ENCODE assay signal across 8 cellular contexts in genomic region chr10:101782811-101783735, GRCh38. TPM values are rescaled to one million over a fixed set of nuclear protein-coding genes. Genes with fewer than 3 reads are reported as not detected.
DNase-seq lines count a peak whose midpoint lies in the region; ATAC-seq, FAIRE-seq and TF ChIP-seq lines count a peak whose summit lies in the region.

TSS of gene NPM3 (minus strand) at chr10:101783446. CDS start at chr10:101783390, 56 bp downstream.

- H3K4me1 ChIP-seq in adrenal gland (replicated peaks in 1 of 2) = peaks cover 23 to 34% of the 10 kb centered on the region in 2 donors
- peaks cover 56% of the 10 kb centered on the region for H3K4me1 ChIP-seq in left ventricle myocardium inferior
- H3K4me1 ChIP-seq in psoas muscle = peaks cover 39% of the 10 kb centered on the region
- H3K4me1 ChIP-seq in upper lobe of right lung = peaks cover 42% of the 10 kb centered on the region

- peak; percentile 39 for TF ChIP-seq POLR2A in H54 (IDR thresholded peaks at IDR 0.05; ENCODE audit: low read depth, low read length)
- TF ChIP-seq POLR2A in adrenal gland (IDR thresholded peaks at IDR 0.05) = peak in 1 of 2 donors; percentile 45

- peaks cover 13% of the 10 kb centered on the region for H3K27me3 Mint-ChIP-seq in T-helper 1 cell treated with Interleukin-12 subunit alpha and Interleukin-12 subunit beta and Interleukin-4 antibody, amounts not matched to agents 30 μg/mL and 1 μg/mL, for 36 hours (ENCODE audit: low read depth)

- no peak for TF ChIP-seq CTCF in adrenal gland (IDR thresholded peaks at IDR 0.05)
- TF ChIP-seq CTCF in left ventricle myocardium inferior (IDR thresholded peaks at IDR 0.05; ENCODE audit: borderline replicate concordance) = no peak
- no peak for TF ChIP-seq CTCF in psoas muscle (IDR thresholded peaks at IDR 0.05)
- no peak for TF ChIP-seq CTCF in upper lobe of right lung (IDR thresholded peaks at IDR 0.05)

- peak within 1 kb of the TSS; percentile 96 for H3K27ac Mint-ChIP-seq in T-helper 1 cell treated with Interleukin-12 subunit alpha and Interleukin-12 subunit beta and Interleukin-4 antibody, amounts not matched to agents 30 μg/mL and 1 μg/mL, for 36 hours

- H3K4me3 Mint-ChIP-seq in T-helper 1 cell treated with Interleukin-12 subunit alpha and Interleukin-12 subunit beta and Interleukin-4 antibody, amounts not matched to agents 30 μg/mL and 1 μg/mL, for 36 hours = peak within 1 kb of the TSS; percentile 100

- H3K4me1 Mint-ChIP-seq in T-helper 1 cell treated with Interleukin-12 subunit alpha and Interleukin-12 subunit beta and Interleukin-4 antibody, amounts not matched to agents 30 μg/mL and 1 μg/mL, for 36 hours (ENCODE audit: low read depth) = peaks cover 39% of the 10 kb centered on the region

- H3K36me3 ChIP-seq in adrenal gland (replicated peaks in 1 of 2) (peaks cover 0 to 32% of the 10 kb centered on the region in 2 donors), left ventricle myocardium inferior (peaks cover 42% of the 10 kb centered on the region), psoas muscle (ENCODE audit: insufficient read depth in 1 of 2, low read depth in 1 of 2) (peaks cover 8 to 43% of the 10 kb centered on the region in 2 donors), upper lobe of right lung (peaks cover 42% of the 10 kb centered on the region)

- DNase-seq in EL (peak; percentile 83), H54 (ENCODE audit: insufficient read length, low spot score) (peak; percentile 94), NCI-H1092 (lab: John Stamatoyannopoulos, UW) (peak; percentile 33), adrenal gland (peak; percentile 78 to 91 (median 85)), left ventricle myocardium inferior (peak; percentile 79), psoas muscle (peak; percentile 84 to 89), upper lobe of right lung (peak; percentile 89)

- no peak for FAIRE-seq in H54 (lab: Jason Lieb, UNC)

- H3K27ac ChIP-seq in adrenal gland (peak within 1 kb of the TSS in 3 of 5 donors; percentile 11 to 53 (median 17)), left ventricle myocardium inferior (replicated peaks) (peak within 1 kb of the TSS; percentile 36), psoas muscle (peak within 1 kb of the TSS; percentile 46), upper lobe of right lung (peak within 1 kb of the TSS; percentile 63)

- no peaks in the 10 kb centered on the region for H3K9me3 Mint-ChIP-seq in T-helper 1 cell treated with Interleukin-12 subunit alpha and Interleukin-12 subunit beta and Interleukin-4 antibody, amounts not matched to agents 30 μg/mL and 1 μg/mL, for 36 hours

- H3K36me3 Mint-ChIP-seq in T-helper 1 cell treated with Interleukin-12 subunit alpha and Interleukin-12 subunit beta and Interleukin-4 antibody, amounts not matched to agents 30 μg/mL and 1 μg/mL, for 36 hours (ENCODE audit: low read depth) = peaks cover 26% of the 10 kb centered on the region

- H3K9me3 ChIP-seq in adrenal gland (replicated peaks in 1 of 3) = no peaks in the 10 kb centered on the region
- H3K9me3 ChIP-seq in left ventricle myocardium inferior (replicated peaks) = no peaks in the 10 kb centered on the region
- no peaks in the 10 kb centered on the region for H3K9me3 ChIP-seq in psoas muscle
- H3K9me3 ChIP-seq in upper lobe of right lung = no peaks in the 10 kb centered on the region

- H3K27me3 ChIP-seq in adrenal gland (peaks cover 8% of the 10 kb centered on the region), left ventricle myocardium inferior (ENCODE audit: low read depth) (peaks cover 17% of the 10 kb centered on the region), psoas muscle (ENCODE audit: insufficient read depth in 3 of 3, low read length in 2 of 3) (peaks cover 0 to 17% (median 4%) of the 10 kb centered on the region in 3 donors), upper lobe of right lung (peaks cover 14% of the 10 kb centered on the region)

- peak; percentile 71 to 81 (median 80) for ATAC-seq in psoas muscle
- peak; percentile 66 for ATAC-seq in upper lobe of right lung

- peak within 1 kb of the TSS; percentile 6 to 88 (median 52) for H3K4me3 ChIP-seq in adrenal gland
- H3K4me3 ChIP-seq in left ventricle myocardium inferior = peak within 1 kb of the TSS; percentile 72
- H3K4me3 ChIP-seq in psoas muscle = peak within 1 kb of the TSS; percentile 86
- peak within 1 kb of the TSS; percentile 73 for H3K4me3 ChIP-seq in upper lobe of right lung

- 1 to 2% (median 1%) methylated on average over 31 to 57 of the region's 57 CpGs for WGBS in adrenal gland, 4 donors
- WGBS in psoas muscle, 3 donors = 1 to 2% (median 1%) methylated on average over 57 of the region's 57 CpGs

- intact Hi-C loops in adrenal gland (cut with DNase I) (loop anchor here in 1 of 2 donors (5.0 kb wide), 1 partner anchor 181 kb away; no protein-coding TSS in a partner anchor), left ventricle myocardium inferior (cut with micrococcal nuclease) (loop anchor here (5.0 kb wide), 1 partner anchor 181 kb away; no protein-coding TSS in a partner anchor), psoas muscle (cut with DNase I) (no loop called here), upper lobe of right lung (cut with DNase I) (loop anchor here (5.0 kb wide), 1 partner anchor 181 kb away; no protein-coding TSS in a partner anchor)

RNA-seq across cellular contexts. Expression of gene NPM3, which starts in this region (rescaled TPM):
- 10 to 100 TPM; 20.6 to 51.5 (median 36.8) TPM for total RNA-seq in adrenal gland
- 10 to 100 TPM; 14.7 to 23.8 (median 19.8) TPM for polyA plus RNA-seq in adrenal gland
- 7.9 TPM for total RNA-seq in left ventricle myocardium inferior
- total RNA-seq in psoas muscle = 10 to 100 TPM; 12.3 to 18.5 (median 14.7) TPM
- 10 to 100 TPM; 19.3 to 52.6 (median 24.3) TPM for polyA plus RNA-seq in psoas muscle
- 18.0 TPM for total RNA-seq in upper lobe of right lung

Comparison
In these comparisons a context has a peak if more than half of its experiments do, and no peak if none do; other contexts are left out.
1. Peak in every context shown above with its lines: DNase-seq, ATAC-seq, H3K4me3 ChIP-seq and H3K27ac ChIP-seq.
2. DNase-seq: peak in every context shown above with its lines; median percentile 94 in H54; 89 in upper lobe of right lung; 86 in psoas muscle; 85 in adrenal gland; 83 in EL; 79 in left ventricle myocardium inferior; 33 in NCI-H1092.
3. intact Hi-C loops: an anchor here in left ventricle myocardium inferior (5.0 kb wide) and upper lobe of right lung (5.0 kb wide); none called in psoas muscle.